In the genomic region with DNA sequence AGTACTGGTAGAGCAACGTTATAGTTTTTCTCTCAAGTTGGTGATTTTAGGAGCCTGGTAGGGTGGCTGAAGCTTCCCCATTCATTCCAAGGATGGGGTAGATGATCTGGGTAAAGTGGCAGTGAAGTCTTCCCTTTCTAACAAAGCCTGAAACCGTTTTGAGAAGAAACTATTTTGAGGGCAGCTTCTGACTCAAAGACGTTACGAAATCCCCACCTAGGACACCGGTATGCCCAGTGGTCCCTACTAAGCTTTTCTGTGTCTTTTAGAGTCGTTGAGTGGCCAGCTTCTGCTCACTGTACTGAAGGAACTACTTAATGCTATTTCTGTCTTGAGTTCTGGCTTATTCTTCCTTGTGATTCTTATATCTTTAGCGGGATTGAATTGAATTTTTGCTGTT, we compare ENCODE assay signal across 8 cellular contexts. TPM values are rescaled to one million over a fixed set of nuclear protein-coding genes. Genes with fewer than 3 reads are reported as not detected.
DNase-seq lines count a peak whose midpoint lies in the region; TF ChIP-seq lines count a peak whose summit lies in the region.

No MANE protein-coding gene starts in this region.

- H3K4me1 Mint-ChIP-seq in Calu3 (ENCODE audit: low read depth, unreplicated experiment): no peaks in the 10 kb centered on the region
- H3K4me1 Mint-ChIP-seq in osteocyte (ENCODE audit: unreplicated experiment): peaks cover 25% of the 10 kb centered on the region

- H3K4me3 ChIP-seq in effector memory CD4-positive, alpha-beta T cell (ENCODE audit: insufficient read depth, low read depth, low read length, poor library complexity, severe bottlenecking): peak overlapping the region; percentile 66

- H3K4me1 ChIP-seq in effector memory CD4-positive, alpha-beta T cell (ENCODE audit: control insufficient read depth, insufficient read depth, low read length, poor library complexity, severe bottlenecking): peaks cover 16% of the 10 kb centered on the region

- BruUV-seq in Calu3 (replicated peaks; lab: Mats Ljungman, UMichigan): no TSS peak

- CTCF ChIA-PET in Calu3 (lab: Charles Lee): no interaction called here

- peak overlapping the region; percentile 79 for H3K4me3 Mint-ChIP-seq in Calu3 (ENCODE audit: low read depth, unreplicated experiment)
- peak overlapping the region; percentile 96 for H3K4me3 Mint-ChIP-seq in osteocyte (ENCODE audit: unreplicated experiment)

- no peak overlapping the region for H3K27ac Mint-ChIP-seq in Calu3 (ENCODE audit: unreplicated experiment)
- H3K27ac Mint-ChIP-seq in osteocyte (ENCODE audit: unreplicated experiment): peak overlapping the region; percentile 86

- TF ChIP-seq CTCF in Calu3 (IDR thresholded peaks at IDR 0.05; ENCODE audit: unreplicated experiment) (no peak), osteocyte (IDR thresholded peaks at IDR 0.05) (no peak)

- DNase-seq in Calu3 (no peak), NOMO-1 (lab: John Stamatoyannopoulos, UW; ENCODE audit: unreplicated experiment in 2 of 2) (peak; percentile 13 to 67), osteocyte (ENCODE audit: extremely low spot score, unreplicated experiment) (no peak), NCI-H82 treated with DMSO at 0.1 percent for 48 hours (lab: John Stamatoyannopoulos, UW; ENCODE audit: unreplicated experiment) (no peak), NCI-H2081 treated with DMSO at 0.1 percent for 48 hours (lab: John Stamatoyannopoulos, UW) (no peak), COR-L47 (lab: John Stamatoyannopoulos, UW) (no peak), OCI-M2 (lab: John Stamatoyannopoulos, UW; ENCODE audit: unreplicated experiment) (no peak)
- DNase-seq in effector memory CD4-positive, alpha-beta T cell: no peak

- no peaks in the 10 kb centered on the region for H3K27me3 Mint-ChIP-seq in Calu3 (ENCODE audit: unreplicated experiment)
- no peaks in the 10 kb centered on the region for H3K27me3 Mint-ChIP-seq in osteocyte (ENCODE audit: unreplicated experiment)

- H3K36me3 Mint-ChIP-seq in Calu3 (ENCODE audit: insufficient read depth, unreplicated experiment): peaks cover 19% of the 10 kb centered on the region
- H3K36me3 Mint-ChIP-seq in osteocyte (ENCODE audit: unreplicated experiment): no peaks in the 10 kb centered on the region

- H3K9me3 Mint-ChIP-seq in Calu3 (ENCODE audit: low read depth, unreplicated experiment) (no peaks in the 10 kb centered on the region), osteocyte (ENCODE audit: unreplicated experiment) (no peaks in the 10 kb centered on the region)

- peak overlapping the region; percentile 68 for H3K27ac ChIP-seq in effector memory CD4-positive, alpha-beta T cell (ENCODE audit: insufficient read depth, low read length, poor library complexity, severe bottlenecking)

- H3K9me3 ChIP-seq in effector memory CD4-positive, alpha-beta T cell (ENCODE audit: control insufficient read depth, low read length): no peaks in the 10 kb centered on the region

- intact Hi-C loops in Calu3 (cut with micrococcal nuclease; ENCODE audit: unreplicated experiment): no loop called here

- no peaks in the 10 kb centered on the region for H3K27me3 ChIP-seq in effector memory CD4-positive, alpha-beta T cell (replicated peaks; ENCODE audit: control insufficient read depth, insufficient read depth, low read length, poor library complexity, severe bottlenecking)

- H3K36me3 ChIP-seq in effector memory CD4-positive, alpha-beta T cell (ENCODE audit: control insufficient read depth, insufficient read depth, low read length): no peaks in the 10 kb centered on the region

RNA-seq across cellular contexts. Expression of gene WDTC1, which starts 1.4 kb away (rescaled TPM):
- 10.8 and 13.1 TPM in 2 replicates for total RNA-seq in Calu3 (2022)
- total RNA-seq in osteocyte: 50.4 and 52.0 TPM in 2 replicates

Comparison
In these comparisons a context has a peak if more than half of its experiments do, and no peak if none do; other contexts are left out.
1. DNase-seq: peak in NOMO-1 (2 of 2); none in Calu3 (single experiment), effector memory CD4-positive, alpha-beta T cell (0 of 3), osteocyte (single experiment), NCI-H82 treated with DMSO at 0.1 percent for 48 hours (single experiment), NCI-H2081 treated with DMSO at 0.1 percent for 48 hours (single experiment), COR-L47 (single experiment) and OCI-M2 (single experiment).